In genomic region chr17:82300707-82301270, GRCh38 we compare ENCODE assay signal across 1 cellular context.
TF ChIP-seq lines count a peak whose summit lies in the region.

No MANE protein-coding gene starts in this region.

TF ChIP-seq in HepG2, 621 proteins besides CTCF, POLR2A, EP300 and RAD21 (continued from another document and continues in another):
- TF ChIP-seq BORCS8-MEF2B (CRISPR knock-in tag; IDR thresholded peaks at IDR 0.05), result peak; percentile 71; the same call in 1 of the 2 replicates
- TF ChIP-seq DNMT1 (CRISPR knock-in tag; IDR thresholded peaks at IDR 0.05), result peak; percentile 86
- peak; percentile 80 for TF ChIP-seq KDM2A (CRISPR knock-in tag; IDR thresholded peaks at IDR 0.05; ENCODE audit: borderline replicate concordance, low read depth)
- no peak for TF ChIP-seq SATB2 (CRISPR knock-in tag; IDR thresholded peaks at IDR 0.05)
- TF ChIP-seq SNAPC5 (CRISPR knock-in tag; IDR thresholded peaks at IDR 0.05; ENCODE audit: borderline replicate concordance), result no peak
- peak; percentile 49; the same call in 1 of the 2 replicates for TF ChIP-seq CSRNP1 (CRISPR knock-in tag; IDR thresholded peaks at IDR 0.05)
- TF ChIP-seq ZNF780A (CRISPR knock-in tag; IDR thresholded peaks at IDR 0.05), result no peak
- no peak for TF ChIP-seq ZNF3 (CRISPR knock-in tag; IDR thresholded peaks at IDR 0.05)
- TF ChIP-seq GATA4 (IDR thresholded peaks at IDR 0.05; ENCODE audit: borderline replicate concordance, low read depth), result no peak
- TF ChIP-seq ZNF512B (CRISPR knock-in tag; IDR thresholded peaks at IDR 0.05; ENCODE audit: borderline replicate concordance), result no peak
- TF ChIP-seq SRY (CRISPR knock-in tag; IDR thresholded peaks at IDR 0.05), result no peak
- TF ChIP-seq SIX1 (CRISPR knock-in tag; IDR thresholded peaks at IDR 0.05; ENCODE audit: borderline replicate concordance), result no peak
- TF ChIP-seq ZSCAN25 (CRISPR knock-in tag; IDR thresholded peaks at IDR 0.05), result peak; percentile 87; the same call in 1 of the 2 replicates
- peak; percentile 61 for TF ChIP-seq YY1 (IDR thresholded peaks at IDR 0.05; ENCODE audit: insufficient read depth, insufficient replicate concordance, low read depth, low read length)
- TF ChIP-seq ASH2L (IDR thresholded peaks at IDR 0.05; ENCODE audit: insufficient read length, low read depth, low read length), result no peak
- TF ChIP-seq U2AF1 (optimal IDR thresholded peaks at IDR 0.05; ENCODE audit: low read depth, low read length), result peak; percentile 79
- TF ChIP-seq CEBPG (CRISPR knock-in tag; IDR thresholded peaks at IDR 0.05), result no peak
- TF ChIP-seq ZGPAT (CRISPR knock-in tag; IDR thresholded peaks at IDR 0.05), result peak; percentile 64; the same call in 1 of the 2 replicates
- TF ChIP-seq NPAS2 (CRISPR knock-in tag; IDR thresholded peaks at IDR 0.05; ENCODE audit: borderline replicate concordance), result no peak
- TF ChIP-seq GATAD2A (CRISPR knock-in tag; IDR thresholded peaks at IDR 0.05), result peak; percentile 84
- TF ChIP-seq ZNF652 (CRISPR knock-in tag; IDR thresholded peaks at IDR 0.05; ENCODE audit: borderline replicate concordance, low read depth), result no peak
- no peak for TF ChIP-seq ARNT (IDR thresholded peaks at IDR 0.05)
- peak; percentile 86; the same call in 1 of the 2 replicates for TF ChIP-seq CBX5 (CRISPR knock-in tag; IDR thresholded peaks at IDR 0.05; ENCODE audit: borderline replicate concordance)
- TF ChIP-seq HOXA5 (CRISPR knock-in tag; IDR thresholded peaks at IDR 0.05), result no peak
- TF ChIP-seq ZNF343 (CRISPR knock-in tag; IDR thresholded peaks at IDR 0.05), result no peak
- no peak for TF ChIP-seq TRIM24 (CRISPR knock-in tag; IDR thresholded peaks at IDR 0.05)
- TF ChIP-seq ZNF513 (CRISPR knock-in tag; conservative IDR thresholded peaks at IDR 0.05), result no peak
- no peak for TF ChIP-seq ZNF556 (CRISPR knock-in tag; IDR thresholded peaks at IDR 0.05; ENCODE audit: borderline replicate concordance)
- no peak for TF ChIP-seq REL (CRISPR knock-in tag; conservative IDR thresholded peaks at IDR 0.05)
- no peak for TF ChIP-seq KLF11 (CRISPR knock-in tag; IDR thresholded peaks at IDR 0.05)
- TF ChIP-seq ZFP91 (CRISPR knock-in tag; IDR thresholded peaks at IDR 0.05; ENCODE audit: borderline replicate concordance), result peak; percentile 64
- TF ChIP-seq ZNF674 (CRISPR knock-in tag; IDR thresholded peaks at IDR 0.05; ENCODE audit: low read depth), result no peak
- TF ChIP-seq ZBTB7B (CRISPR knock-in tag; IDR thresholded peaks at IDR 0.05), result peak; percentile 88
- no peak for TF ChIP-seq TGIF2 (CRISPR knock-in tag; IDR thresholded peaks at IDR 0.05)
- no peak for TF ChIP-seq ZNF784 (CRISPR knock-in tag; IDR thresholded peaks at IDR 0.05; ENCODE audit: borderline replicate concordance)
- no peak for TF ChIP-seq TCF7 (IDR thresholded peaks at IDR 0.05; ENCODE audit: low read depth)
- TF ChIP-seq GTF3A (CRISPR knock-in tag; conservative IDR thresholded peaks at IDR 0.05), result no peak
- no peak for TF ChIP-seq ZNF75D (CRISPR knock-in tag; IDR thresholded peaks at IDR 0.05; ENCODE audit: borderline replicate concordance)
- TF ChIP-seq ZNF451 (CRISPR knock-in tag; IDR thresholded peaks at IDR 0.05), result no peak
- TF ChIP-seq ZNF253 (CRISPR knock-in tag; IDR thresholded peaks at IDR 0.05; ENCODE audit: borderline replicate concordance), result no peak
- no peak; the same call in 1 of the 2 replicates for TF ChIP-seq ZNF639 (CRISPR knock-in tag; conservative IDR thresholded peaks at IDR 0.05)
- no peak for TF ChIP-seq ZNF362 (CRISPR knock-in tag; IDR thresholded peaks at IDR 0.05; ENCODE audit: borderline replicate concordance)
- TF ChIP-seq MNT (IDR thresholded peaks at IDR 0.05), result no peak
- TF ChIP-seq ZNF776 (CRISPR knock-in tag; IDR thresholded peaks at IDR 0.05), result no peak
- no peak for TF ChIP-seq ZNF30 (CRISPR knock-in tag; IDR thresholded peaks at IDR 0.05)
- TF ChIP-seq MED1 (CRISPR knock-in tag; IDR thresholded peaks at IDR 0.05), result peak; percentile 62; the same call in 1 of the 2 replicates
- no peak for TF ChIP-seq ZFP41 (CRISPR knock-in tag; IDR thresholded peaks at IDR 0.05; ENCODE audit: borderline replicate concordance)
- TF ChIP-seq PHB2 (IDR thresholded peaks at IDR 0.05; ENCODE audit: partially characterized antibody), result no peak
- TF ChIP-seq KMT2A (CRISPR knock-in tag; IDR thresholded peaks at IDR 0.05), result 0 out of 2 replicates have a peak, but pooled peaks have one; percentile 45
- no peak; the same call in 1 of the 2 replicates for TF ChIP-seq NAIF1 (CRISPR knock-in tag; IDR thresholded peaks at IDR 0.05; ENCODE audit: borderline replicate concordance)
- TF ChIP-seq ZNF446 (CRISPR knock-in tag; IDR thresholded peaks at IDR 0.05), result no peak
- TF ChIP-seq ZBTB37 (CRISPR knock-in tag; IDR thresholded peaks at IDR 0.05), result no peak
- no peak for TF ChIP-seq SYNCRIP (IDR thresholded peaks at IDR 0.05; ENCODE audit: insufficient read depth, low read depth, low read length)
